In genomic region chr1:245107776-245108114, GRCh38 we compare ENCODE assay signal across 23 cellular contexts. TPM values are rescaled to one million over a fixed set of nuclear protein-coding genes. Genes with fewer than 3 reads are reported as not detected.
A peak's percentile ranks its signal among the peaks of the same experiment; 100 is the strongest.
DNase-seq lines count a peak whose midpoint lies in the region; ATAC-seq and TF ChIP-seq lines count a peak whose summit lies in the region.
"Had no signal": no experiment of that assay in that cellular context is flagged by ENCODE, and none has a peak within 500 bp of the region (broad histone marks: within the 10 kb centered on the region; RNA-seq: fewer than 3 reads in every experiment).

No MANE protein-coding gene starts in this region.

- no peak overlapping the region for H3K4me2 ChIP-seq in mesendoderm (ENCODE audit: low read length)

- H3K4me1 ChIP-seq in endodermal cell (ENCODE audit: control insufficient read depth, insufficient read depth, low read length) (no peaks in the 10 kb centered on the region), mesendoderm (ENCODE audit: control insufficient read depth, low read depth, low read length) (no peaks in the 10 kb centered on the region)

- H3K4me3 Mint-ChIP-seq in WTC11: no peak overlapping the region
- H3K4me3 Mint-ChIP-seq in endodermal cell: no peak overlapping the region
- no peak overlapping the region for H3K4me3 Mint-ChIP-seq in stimulated activated effector memory CD8-positive, alpha-beta T cell treated with anti-CD3 and anti-CD28 coated beads, Interleukin-12 subunit alpha, Interleukin-12 subunit beta, amount 100 ng/mL, for 72 hours
- H3K4me3 Mint-ChIP-seq: CD8-positive, alpha-beta T cell had no signal

- no peak overlapping the region for H3K18ac ChIP-seq in mesendoderm (ENCODE audit: low read length)

- H3K4me3 ChIP-seq in endodermal cell (ENCODE audit: low read length) (no peak overlapping the region), mesendoderm (ENCODE audit: low read length) (no peak overlapping the region), WERI-Rb-1 (ENCODE audit: low read depth, low read length) (no peak overlapping the region)

- H2AK5ac ChIP-seq in mesendoderm (ENCODE audit: low read length): no peak overlapping the region

- H3K36me3 Mint-ChIP-seq in WTC11 (peaks cover 7% of the 10 kb centered on the region), endodermal cell (ENCODE audit: low read depth) (no peaks in the 10 kb centered on the region)
- no peaks in the 10 kb centered on the region for H3K36me3 Mint-ChIP-seq in stimulated activated effector memory CD8-positive, alpha-beta T cell treated with anti-CD3 and anti-CD28 coated beads, Interleukin-12 subunit alpha, Interleukin-12 subunit beta, amount 100 ng/mL, for 72 hours
- H3K36me3 Mint-ChIP-seq: CD8-positive, alpha-beta T cell had no signal

- no peak overlapping the region for H3K4ac ChIP-seq in mesendoderm (ENCODE audit: low read depth, low read length)

- no peaks in the 10 kb centered on the region for H3K36me3 ChIP-seq in endodermal cell (ENCODE audit: control insufficient read depth, insufficient read depth, low read length)
- H3K36me3 ChIP-seq in mesendoderm (ENCODE audit: control insufficient read depth, insufficient read depth, low read length): no peaks in the 10 kb centered on the region
- no peaks in the 10 kb centered on the region for H3K36me3 ChIP-seq in WERI-Rb-1

- H4K8ac ChIP-seq in mesendoderm (ENCODE audit: low read depth, low read length): no peak overlapping the region

- TF ChIP-seq CTCF in WTC11 (IDR thresholded peaks at IDR 0.05): no peak
- no peak for TF ChIP-seq CTCF in endodermal cell (conservative IDR thresholded peaks at IDR 0.05)
- TF ChIP-seq CTCF in WERI-Rb-1 (IDR thresholded peaks at IDR 0.05; ENCODE audit: low read depth, low read length): no peak

- no peaks in the 10 kb centered on the region; the same call in 1 of the 2 replicates for H3K27me3 Mint-ChIP-seq in WTC11 (ENCODE audit: low read depth)
- no peaks in the 10 kb centered on the region for H3K27me3 Mint-ChIP-seq in endodermal cell (ENCODE audit: insufficient read depth)

- H3K9me3 ChIP-seq in endodermal cell (ENCODE audit: control insufficient read depth, low read length) (no peaks in the 10 kb centered on the region), WERI-Rb-1 (ENCODE audit: severe bottlenecking) (no peaks in the 10 kb centered on the region)
- H3K9me3 ChIP-seq: Caco-2 had no signal

- no peaks in the 10 kb centered on the region for H3K79me1 ChIP-seq in mesendoderm (ENCODE audit: low read length)

- peak overlapping the region; percentile 44 for H3K56ac ChIP-seq in mesendoderm (ENCODE audit: low read length)

- ATAC-seq in WTC11 (peak; percentile 17), GM19023 (IDR thresholded peaks at IDR 0.05; ENCODE audit: unreplicated experiment) (no peak), GM21825 (IDR thresholded peaks at IDR 0.05; ENCODE audit: unreplicated experiment) (no peak)
- peak; percentile 11 for ATAC-seq in stimulated activated effector memory CD8-positive, alpha-beta T cell treated with anti-CD3 and anti-CD28 coated beads, Interleukin-12 subunit alpha, Interleukin-12 subunit beta, amount 100 ng/mL, for 72 hours
- ATAC-seq: CD8-positive, alpha-beta T cell; PC-3 had no signal

- POLR2A ChIA-PET in WTC11 (lab: Charles Lee): no interaction called here

- no peak overlapping the region for H3K23ac ChIP-seq in mesendoderm (ENCODE audit: low read length)

- H3K9me3 Mint-ChIP-seq in WTC11 (peaks cover 11% of the 10 kb centered on the region), endodermal cell (peaks cover 3% of the 10 kb centered on the region)
- no peaks in the 10 kb centered on the region for H3K9me3 Mint-ChIP-seq in stimulated activated effector memory CD8-positive, alpha-beta T cell treated with anti-CD3 and anti-CD28 coated beads, Interleukin-12 subunit alpha, Interleukin-12 subunit beta, amount 100 ng/mL, for 72 hours
- H3K9me3 Mint-ChIP-seq: CD8-positive, alpha-beta T cell had no signal

- WGBS in endodermal cell (ENCODE audit: insufficient coverage in 1 of 2, insufficient read length in 1 of 2), 2 experiments: 93 to 97% methylated on average over 6 to 7 of the region's 7 CpGs
- WGBS in mesendoderm (ENCODE audit: extremely low coverage, insufficient coverage, low lambda C conversion rate): no CpG with 5 or more reads among the region's 7 CpGs

- H3K9ac ChIP-seq in endodermal cell (ENCODE audit: extremely low read depth, low read length, poor library complexity, severe bottlenecking) (no peak overlapping the region), mesendoderm (ENCODE audit: low read length) (no peak overlapping the region)

- no peaks in the 10 kb centered on the region for H3K79me2 ChIP-seq in mesendoderm (ENCODE audit: control insufficient read depth, insufficient read depth, low read length)

- peak overlapping the region; percentile 40 for H3K27ac Mint-ChIP-seq in WTC11
- H3K27ac Mint-ChIP-seq in endodermal cell: no peak overlapping the region
- no peak overlapping the region for H3K27ac Mint-ChIP-seq in stimulated activated effector memory CD8-positive, alpha-beta T cell treated with anti-CD3 and anti-CD28 coated beads, Interleukin-12 subunit alpha, Interleukin-12 subunit beta, amount 100 ng/mL, for 72 hours
- H3K27ac Mint-ChIP-seq: CD8-positive, alpha-beta T cell had no signal

- DNase-seq in WTC11 (ENCODE audit: low spot score) (no peak), endodermal cell (peak; percentile 63), mesendoderm (no peak), WERI-Rb-1 (no peak)
- DNase-seq in stimulated activated effector memory CD8-positive, alpha-beta T cell treated with anti-CD3 and anti-CD28 coated beads, Interleukin-12 subunit alpha, Interleukin-12 subunit beta, amount 100 ng/mL, for 72 hours (ENCODE audit: low spot score in 2 of 2): no peak
- DNase-seq: C1 segment of cervical spinal cord; Caco-2; CD8-positive, alpha-beta T cell; DMS79 treated with DMSO at 0.1 percent for 48 hours; GF-D8; MV-4-11; NCI-H1105 treated with DMSO at 0.1 percent for 48 hours; NCI-H146; NCI-H1930; NCI-H2107; NCI-H446 treated with DMSO at 0.1 percent for 48 hours; NCI-H526; NCI-H82; NK-92 treated with Interleukin-12 subunit alpha and Interleukin-12 subunit beta, amount 100 ng/mL, for 24 hours; PC-3 had no signal

- H2BK15ac ChIP-seq in mesendoderm (replicated peaks; ENCODE audit: low read depth): no peak overlapping the region

- no peak overlapping the region for H3K27ac ChIP-seq in endodermal cell (ENCODE audit: low read depth, low read length)
- H3K27ac ChIP-seq in mesendoderm (ENCODE audit: low read depth, low read length): no peak overlapping the region
- no peak overlapping the region for H3K27ac ChIP-seq in WERI-Rb-1

- no peak overlapping the region for H2BK120ac ChIP-seq in mesendoderm (ENCODE audit: low read depth, low read length)

- H3K4me1 Mint-ChIP-seq in WTC11: peaks cover 9% of the 10 kb centered on the region
- peaks cover 19% of the 10 kb centered on the region for H3K4me1 Mint-ChIP-seq in endodermal cell
- no peaks in the 10 kb centered on the region for H3K4me1 Mint-ChIP-seq in stimulated activated effector memory CD8-positive, alpha-beta T cell treated with anti-CD3 and anti-CD28 coated beads, Interleukin-12 subunit alpha, Interleukin-12 subunit beta, amount 100 ng/mL, for 72 hours

- H2BK5ac ChIP-seq in mesendoderm (ENCODE audit: low read length): no peak overlapping the region

- H4K5ac ChIP-seq in mesendoderm (ENCODE audit: low read length): no peak overlapping the region

- no peaks in the 10 kb centered on the region for H3K27me3 ChIP-seq in endodermal cell (ENCODE audit: control insufficient read depth, insufficient read depth, low read length, poor library complexity, severe bottlenecking)
- no peaks in the 10 kb centered on the region for H3K27me3 ChIP-seq in mesendoderm (ENCODE audit: insufficient read depth, low read length, poor library complexity)
- H3K27me3 ChIP-seq in WERI-Rb-1 (ENCODE audit: insufficient read depth, low read depth, severe bottlenecking): no peaks in the 10 kb centered on the region

- CTCF ChIA-PET in WTC11 (lab: Charles Lee): interaction anchor here (0.8 to 1.4 kb wide), 3 partner anchors 9 to 273 kb away, joined by 3 read pairs; no protein-coding TSS in a partner anchor

TF ChIP-seq in WTC11, 78 proteins besides CTCF, POLR2A, EP300 and RAD21:
- TF ChIP-seq ZNF423 (CRISPR knock-in tag; IDR thresholded peaks at IDR 0.05): no peak
- no peak for TF ChIP-seq ELF4 (CRISPR knock-in tag; IDR thresholded peaks at IDR 0.05; ENCODE audit: low read depth)
- TF ChIP-seq KAT7 (CRISPR knock-in tag; IDR thresholded peaks at IDR 0.05; ENCODE audit: borderline replicate concordance): no peak
- no peak for TF ChIP-seq CBFB (CRISPR knock-in tag; IDR thresholded peaks at IDR 0.05; ENCODE audit: low read depth)

RNA-seq across cellular contexts. Expression of gene KIF26B, which starts 47.0 kb away (rescaled TPM):
- total RNA-seq in WTC11 (2021) (0.41 to 1.2 TPM (median 0.55 TPM) in 3 replicates), endodermal cell (10 to 100 TPM; 12.3 to 21.0 TPM)
- 4.8 TPM for polyA plus RNA-seq in endodermal cell (2013, experiment 1 of 2)
- polyA plus RNA-seq in endodermal cell (2013, experiment 2 of 2): 5.2 TPM
- polyA plus RNA-seq in mesendoderm (2013, experiment 1 of 2): 0.31 TPM
- polyA plus RNA-seq in mesendoderm (2013, experiment 2 of 2): 0.24 TPM
- total RNA-seq: A673; CD8-positive, alpha-beta T cell had no signal

Comparison
In these comparisons a context has a peak if more than half of its experiments do, and no peak if none do; other contexts are left out.
1. ATAC-seq: peak in WTC11 (single experiment) and stimulated activated effector memory CD8-positive, alpha-beta T cell treated with anti-CD3 and anti-CD28 coated beads, Interleukin-12 subunit alpha, Interleukin-12 subunit beta, amount 100 ng/mL, for 72 hours (single experiment); none in GM19023 (single experiment) and GM21825 (single experiment).